ENCODE assay signal across 12 cellular contexts in genomic region chr2:1011018-1011405, GRCh38.
"Had no signal": no experiment of that assay in that cellular context is flagged by ENCODE, and none has a peak within 500 bp of the region (broad histone marks: within the 10 kb centered on the region; RNA-seq: fewer than 3 reads in every experiment).

No MANE protein-coding gene starts in this region.

- H3K27ac Mint-ChIP-seq: activated B cell treated with CpG ODN at 0.5 μM for 24 hours; activated naive CD4-positive, alpha-beta T cell treated with anti-CD3 and anti-CD28 coated beads for 36 hours; activated T-helper 17 cell treated with anti-CD3 and anti-CD28 coated beads, Interleukin-2, amount 50 U/mL, for 72 hours; effector memory CD8-positive, alpha-beta T cell; stimulated activated naive CD8-positive, alpha-beta T cell treated with anti-CD3 and anti-CD28 coated beads, Interleukin-15, amount 100 ng/mL, for 72 hours had no signal

- H3K4me1 Mint-ChIP-seq: activated T-helper 17 cell treated with anti-CD3 and anti-CD28 coated beads, Interleukin-2, amount 50 U/mL, for 72 hours; stimulated activated naive CD8-positive, alpha-beta T cell treated with anti-CD3 and anti-CD28 coated beads, Interleukin-15, amount 100 ng/mL, for 72 hours had no signal

- H3K27me3 Mint-ChIP-seq: stimulated activated naive CD8-positive, alpha-beta T cell treated with anti-CD3 and anti-CD28 coated beads, Interleukin-15, amount 100 ng/mL, for 72 hours had no signal

- H3K9me3 ChIP-seq: colonic mucosa, left ventricle myocardium inferior had no signal

- H3K27ac ChIP-seq: colonic mucosa had no signal

- H3K9me3 Mint-ChIP-seq: activated B cell treated with CpG ODN at 0.5 μM for 24 hours; activated naive CD4-positive, alpha-beta T cell treated with anti-CD3 and anti-CD28 coated beads for 36 hours; activated T-helper 17 cell treated with anti-CD3 and anti-CD28 coated beads, Interleukin-2, amount 50 U/mL, for 72 hours; effector memory CD8-positive, alpha-beta T cell; stimulated activated naive CD8-positive, alpha-beta T cell treated with anti-CD3 and anti-CD28 coated beads, Interleukin-15, amount 100 ng/mL, for 72 hours had no signal

- H3K4me1 ChIP-seq: colonic mucosa had no signal

- H3K4me3 ChIP-seq: colonic mucosa, left ventricle myocardium inferior had no signal

- H3K4me3 Mint-ChIP-seq: activated B cell treated with CpG ODN at 0.5 μM for 24 hours; activated naive CD4-positive, alpha-beta T cell treated with anti-CD3 and anti-CD28 coated beads for 36 hours; activated T-helper 17 cell treated with anti-CD3 and anti-CD28 coated beads, Interleukin-2, amount 50 U/mL, for 72 hours; effector memory CD8-positive, alpha-beta T cell; stimulated activated naive CD8-positive, alpha-beta T cell treated with anti-CD3 and anti-CD28 coated beads, Interleukin-15, amount 100 ng/mL, for 72 hours had no signal

- DNase-seq: activated B cell treated with CpG ODN at 0.5 μM for 24 hours; activated CD4-positive, alpha-beta T cell treated with anti-CD3 and anti-CD28 coated beads, Interleukin-2, amount 50 U/mL, for 1 hour; activated naive CD4-positive, alpha-beta T cell treated with anti-CD3 and anti-CD28 coated beads for 36 hours; activated T-cell treated with anti-CD3 and anti-CD28 coated beads for 4 hours; colonic mucosa; effector memory CD8-positive, alpha-beta T cell; kidney; left ventricle myocardium inferior; mesenchymal stem cell; stimulated activated CD4-positive, alpha-beta T cell treated with anti-CD3 and anti-CD28 coated beads, Interleukin-4, amount 100 ng/mL, for 1 hour; stimulated activated naive CD8-positive, alpha-beta T cell treated with anti-CD3 and anti-CD28 coated beads, Interleukin-15, amount 100 ng/mL, for 72 hours had no signal

- H3K27me3 ChIP-seq: colonic mucosa had no signal

- H3K36me3 ChIP-seq: colonic mucosa, left ventricle myocardium inferior had no signal
